8 cellular contexts compared by ENCODE assay signal in genomic region chr1:109426278-109427170, GRCh38. TPM values are rescaled to one million over a fixed set of nuclear protein-coding genes. Genes with fewer than 3 reads are reported as not detected.
DNase-seq lines count a peak whose midpoint lies in the region; ATAC-seq and TF ChIP-seq lines count a peak whose summit lies in the region.

Gene PSMA5, minus strand, starts transcription at chr1:109426448. Its CDS starts 118 bp downstream, at chr1:109426330.

- 0 to 1% (median 0%) methylated on average over 40 to 51 of the region's 51 CpGs for WGBS in spleen, 5 donors

- intact Hi-C loops in spleen (cut with DNase I; ENCODE audit: low total_unique reads), result loop anchor here (2.0 to 10.0 kb wide), 2 partner anchors 56 to 108 kb away; partner anchors contain the start of genes ATXN7L2 and GPR61

- peak within 1 kb of the TSS; percentile 87 to 99 (median 92) for H3K4me3 ChIP-seq in spleen

- no peaks in the 10 kb centered on the region for H3K9me3 ChIP-seq in spleen

- TF ChIP-seq CTCF in spleen (IDR thresholded peaks at IDR 0.05 in 8 of 11, conservative IDR thresholded peaks at IDR 0.05 in 3 of 11), result peak in 3 of 11 experiments; percentile 15 to 39 (median 37)

- H3K36me3 ChIP-seq in spleen, result peaks cover 0 to 12% (median 3%) of the 10 kb centered on the region in 6 donors

- DNase-seq in AG08396 (ENCODE audit: low spot score), result peak; percentile 93
- peak; percentile 95 for DNase-seq in NCI-H345 treated with DMSO at 0.1 percent for 48 hours (lab: John Stamatoyannopoulos, UW; ENCODE audit: unreplicated experiment)
- peak; percentile 84 to 90 (median 86) for DNase-seq in activated CD4-positive, CD25-positive, alpha-beta regulatory T cell (lab: John Stamatoyannopoulos, UW)
- peak; percentile 96 for DNase-seq in central memory CD4-positive, alpha-beta T cell
- peak; percentile 99 for DNase-seq in inferior parietal cortex (ENCODE audit: extremely low spot score)
- DNase-seq in spleen, result peak; percentile 97

- ATAC-seq in GM19023 (IDR thresholded peaks at IDR 0.05; ENCODE audit: unreplicated experiment) (peak; percentile 98), HG03280 (IDR thresholded peaks at IDR 0.05; ENCODE audit: unreplicated experiment) (peak; percentile 98)

- peak in 2 of 3 donors; percentile 57 to 79 for TF ChIP-seq POLR2A in spleen (IDR thresholded peaks at IDR 0.05)

- peak within 1 kb of the TSS; percentile 85 to 96 (median 90) for H3K27ac ChIP-seq in spleen

- peaks cover 13 to 56% (median 47%) of the 10 kb centered on the region in 6 donors for H3K4me1 ChIP-seq in spleen

- H3K27me3 ChIP-seq in spleen (replicated peaks in 1 of 7), result no peaks in the 10 kb centered on the region

RNA-seq across cellular contexts. Expression of gene PSMA5, which starts in this region (rescaled TPM):
- total RNA-seq in spleen, result 10 to 100 TPM; 29.9 to 87.0 (median 62.2) TPM
- polyA plus RNA-seq in spleen, result 10 to 100 TPM; 35.8 to 63.9 (median 61.2) TPM

Comparison
In these comparisons a context has a peak if more than half of its experiments do, and no peak if none do; other contexts are left out.
1. Peak in every context shown above with its lines: DNase-seq, ATAC-seq, H3K4me3 ChIP-seq and H3K27ac ChIP-seq.